8 cellular contexts compared by ENCODE assay signal in the genomic region with DNA sequence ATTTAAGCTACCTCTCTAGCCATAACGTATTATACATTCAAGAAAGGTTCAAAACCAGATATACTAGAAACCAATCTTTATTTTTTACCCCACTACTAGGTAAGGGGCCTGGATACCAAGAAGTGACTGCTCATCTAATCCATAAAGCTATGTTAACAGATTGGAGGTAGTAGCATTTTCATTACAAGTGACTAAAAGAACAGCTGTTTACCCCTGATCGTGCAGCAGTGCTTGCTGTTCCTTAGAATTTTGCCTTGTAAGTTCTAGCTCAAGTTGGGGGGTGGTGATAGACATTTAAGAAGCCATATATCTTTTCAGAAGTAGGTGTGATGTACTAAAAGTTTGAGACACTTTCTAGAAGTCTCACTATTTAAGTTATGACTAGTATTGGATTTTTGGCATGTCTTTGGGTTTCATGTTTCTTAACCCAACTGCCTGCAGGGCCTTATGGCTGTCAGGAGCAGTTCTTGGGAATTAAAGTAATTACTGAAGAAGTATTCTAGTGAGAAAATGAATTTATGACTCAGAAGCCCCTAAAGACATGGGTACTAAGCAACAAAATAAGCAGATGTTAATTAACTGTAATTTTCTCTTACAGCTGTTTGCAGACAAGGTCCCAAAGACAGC. TPM values are rescaled to one million over a fixed set of nuclear protein-coding genes. Genes with fewer than 3 reads are reported as not detected.
DNase-seq lines count a peak whose midpoint lies in the region; TF ChIP-seq lines count a peak whose summit lies in the region.

No MANE protein-coding gene starts in this region.

- H3K4me1 Mint-ChIP-seq in Caco-2 (ENCODE audit: low read depth, unreplicated experiment) (no peaks in the 10 kb centered on the region), neural progenitor cell (peaks cover 20% of the 10 kb centered on the region)

- no peaks in the 10 kb centered on the region for H3K9me3 ChIP-seq in Caco-2
- H3K9me3 ChIP-seq in OCI-LY1 (ENCODE audit: low read length), result no peaks in the 10 kb centered on the region
- no peaks in the 10 kb centered on the region for H3K9me3 ChIP-seq in ectodermal cell (ENCODE audit: control insufficient read depth, low read length)
- H3K9me3 ChIP-seq in neural progenitor cell (ENCODE audit: low read depth), result no peaks in the 10 kb centered on the region

- no peaks in the 10 kb centered on the region for H3K27me3 ChIP-seq in Caco-2 (replicated peaks; ENCODE audit: control insufficient read depth, insufficient read depth, low read length)
- H3K27me3 ChIP-seq in OCI-LY1 (ENCODE audit: insufficient read depth, low read length), result no peaks in the 10 kb centered on the region
- H3K27me3 ChIP-seq in ectodermal cell (ENCODE audit: control insufficient read depth, insufficient read depth, low read length, poor library complexity, severe bottlenecking), result no peaks in the 10 kb centered on the region
- no peaks in the 10 kb centered on the region for H3K27me3 ChIP-seq in neural progenitor cell

- DNase-seq in Caco-2 (no peak), neural progenitor cell (ENCODE audit: low spot score) (no peak), NCI-H2196 (lab: John Stamatoyannopoulos, UW; ENCODE audit: unreplicated experiment) (no peak), kidney glomerular epithelial cell (lab: John Stamatoyannopoulos, UW) (no peak)
- DNase-seq in stimulated activated naive CD4-positive, alpha-beta T cell treated with Interleukin-2 at 50 U/mL for 16 hours (lab: John Stamatoyannopoulos, UW), result no peak
- no peak for DNase-seq in effector CD8-positive, alpha-beta T cell (lab: John Stamatoyannopoulos, UW)

- peak overlapping the region; percentile 99 for H3K4me2 ChIP-seq in OCI-LY1 (ENCODE audit: low read length)
- H3K4me2 ChIP-seq in neural progenitor cell, result peak overlapping the region; percentile 91

- H3K4me3 ChIP-seq in Caco-2 (ENCODE audit: low read depth, low read length) (no peak overlapping the region), OCI-LY1 (ENCODE audit: low read depth, low read length, poor library complexity, severe bottlenecking) (peak overlapping the region; percentile 80), ectodermal cell (ENCODE audit: insufficient read depth, low read depth, low read length) (peak overlapping the region; percentile 92), neural progenitor cell (peak overlapping the region; percentile 74)

- H3K79me2 ChIP-seq in OCI-LY1 (ENCODE audit: insufficient read depth, low read length), result peaks cover 32% of the 10 kb centered on the region
- peaks cover 58% of the 10 kb centered on the region for H3K79me2 ChIP-seq in neural progenitor cell (ENCODE audit: low read depth)

- no peak overlapping the region for H2AFZ ChIP-seq in OCI-LY1 (ENCODE audit: low read length)
- H2AFZ ChIP-seq in neural progenitor cell (replicated peaks), result no peak overlapping the region

- intact Hi-C loops in Caco-2 (cut with micrococcal nuclease; ENCODE audit: unreplicated experiment), result loop anchor here (5.0 kb wide), 2 partner anchors 189 to 191 kb away; a partner anchor contains a TSS

- 71 to 78% methylated on average over 2 of the region's 2 CpGs for WGBS in ectodermal cell, 2 experiments

- no peak for TF ChIP-seq CTCF in Caco-2 (IDR thresholded peaks at IDR 0.05; ENCODE audit: insufficient read depth in 1 of 2, low read depth in 1 of 2, low read length in 1 of 2, severe bottlenecking in 1 of 2, unreplicated experiment in 1 of 2)
- no peak for TF ChIP-seq CTCF in OCI-LY1 (IDR thresholded peaks at IDR 0.05; ENCODE audit: low read length)
- no peak for TF ChIP-seq CTCF in neural progenitor cell (IDR thresholded peaks at IDR 0.05)

- H3K9me3 Mint-ChIP-seq in Caco-2 (ENCODE audit: unreplicated experiment), result no peaks in the 10 kb centered on the region
- H3K9me3 Mint-ChIP-seq in neural progenitor cell, result no peaks in the 10 kb centered on the region

- H3K27ac Mint-ChIP-seq in Caco-2 (ENCODE audit: unreplicated experiment) (no peak overlapping the region), neural progenitor cell (no peak overlapping the region)

- peaks cover 42% of the 10 kb centered on the region for H3F3A ChIP-seq in OCI-LY1 (ENCODE audit: insufficient read depth, low read length)
- peaks cover 69% of the 10 kb centered on the region for H3F3A ChIP-seq in neural progenitor cell (ENCODE audit: low read depth)

- no TSS peak for BruUV-seq in Caco-2 (replicated peaks; lab: Mats Ljungman, UMichigan)

- no peaks in the 10 kb centered on the region for H3K27me3 Mint-ChIP-seq in Caco-2 (ENCODE audit: insufficient read depth, unreplicated experiment)
- H3K27me3 Mint-ChIP-seq in neural progenitor cell (ENCODE audit: insufficient read depth, low read depth), result peaks cover 8% of the 10 kb centered on the region

- H3K9ac ChIP-seq in OCI-LY1 (ENCODE audit: low read length), result no peak overlapping the region; the same call in 1 of the 2 replicates
- peak overlapping the region; percentile 85 for H3K9ac ChIP-seq in neural progenitor cell

- no peaks in the 10 kb centered on the region for H3K9me2 ChIP-seq in OCI-LY1 (ENCODE audit: low read depth, low read length)

- H3K4me1 ChIP-seq in Caco-2 (0 out of 2 replicates have a peak, but pooled peaks cover 10% of the 10 kb centered on the region), OCI-LY1 (ENCODE audit: insufficient read depth, low read length, severe bottlenecking) (peaks cover 25% of the 10 kb centered on the region), ectodermal cell (ENCODE audit: control insufficient read depth, insufficient read depth, low read length) (peaks cover 4% of the 10 kb centered on the region), neural progenitor cell (peaks cover 8% of the 10 kb centered on the region)

- H4K20me1 ChIP-seq in OCI-LY1 (ENCODE audit: insufficient read depth, low read length) (0 out of 2 replicates have a peak, but pooled peaks cover 6% of the 10 kb centered on the region), neural progenitor cell (ENCODE audit: low read depth) (peaks cover 56% of the 10 kb centered on the region)

- CTCF ChIA-PET in Caco-2 (lab: Charles Lee), result no interaction called here

- H3K36me3 ChIP-seq in Caco-2 (ENCODE audit: control insufficient read depth, insufficient read depth, low read length) (peaks cover 12% of the 10 kb centered on the region), OCI-LY1 (ENCODE audit: insufficient read depth, low read length) (peaks cover 72% of the 10 kb centered on the region), ectodermal cell (ENCODE audit: control insufficient read depth, insufficient read depth, low read length) (peaks cover 33% of the 10 kb centered on the region), neural progenitor cell (peaks cover 12% of the 10 kb centered on the region)

- H3K36me3 Mint-ChIP-seq in Caco-2 (ENCODE audit: insufficient read depth, unreplicated experiment) (peaks cover 79% of the 10 kb centered on the region), neural progenitor cell (peaks cover 38% of the 10 kb centered on the region)

- H3K27ac ChIP-seq in OCI-LY1 (ENCODE audit: low read depth, low read length, poor library complexity, severe bottlenecking) (no peak overlapping the region), ectodermal cell (ENCODE audit: insufficient read depth, low read depth, low read length, poor library complexity, severe bottlenecking) (no peak overlapping the region), neural progenitor cell (peak overlapping the region; percentile 8)

- POLR2A ChIA-PET in Caco-2 (lab: Charles Lee), result interaction anchor here (0.8 to 1.6 kb wide), 3 partner anchors 49 to 313 kb away, joined by 3 to 11 read pairs (median 3); a partner anchor contains a TSS

- peak overlapping the region; percentile 97 for H3K4me3 Mint-ChIP-seq in Caco-2 (ENCODE audit: unreplicated experiment)
- peak overlapping the region; percentile 97 for H3K4me3 Mint-ChIP-seq in neural progenitor cell

RNA-seq across cellular contexts. Expression of a gene that starts 2.3 kb away (rescaled TPM):
- total RNA-seq in Caco-2 (2022), result 2,104 and 2,207 TPM in 2 replicates
- polyA plus RNA-seq in ectodermal cell (2013, experiment 1 of 4), result 2,333 TPM
- 2,154 TPM for polyA plus RNA-seq in ectodermal cell (2013, experiment 2 of 4)
- polyA plus RNA-seq in ectodermal cell (2013, experiment 3 of 4), result 2,166 TPM
- polyA plus RNA-seq in ectodermal cell (2013, experiment 4 of 4), result 2,374 TPM
- total RNA-seq in neural progenitor cell (ENCODE audit: low replicate concordance), result 2,768 and 2,932 TPM in 2 replicates

RNA-seq across cellular contexts. Expression of a gene that starts 49.1 kb away (rescaled TPM):
- total RNA-seq in Caco-2 (2022) (196 and 244 TPM in 2 replicates), neural progenitor cell (ENCODE audit: low replicate concordance) (439 and 462 TPM in 2 replicates)
- 326 TPM for polyA plus RNA-seq in ectodermal cell (2013, experiment 1 of 4)
- polyA plus RNA-seq in ectodermal cell (2013, experiment 2 of 4), result 354 TPM
- 303 TPM for polyA plus RNA-seq in ectodermal cell (2013, experiment 3 of 4)
- 320 TPM for polyA plus RNA-seq in ectodermal cell (2013, experiment 4 of 4)

RNA-seq across cellular contexts. Expression of a gene that starts 50.1 kb away (rescaled TPM):
- total RNA-seq in Caco-2 (2022) (69.0 and 72.1 TPM in 2 replicates), neural progenitor cell (ENCODE audit: low replicate concordance) (7.6 and 19.5 TPM in 2 replicates)
- polyA plus RNA-seq in ectodermal cell (2013, experiment 1 of 4), result 81.3 TPM
- polyA plus RNA-seq in ectodermal cell (2013, experiment 2 of 4), result 80.1 TPM
- 57.4 TPM for polyA plus RNA-seq in ectodermal cell (2013, experiment 3 of 4)
- polyA plus RNA-seq in ectodermal cell (2013, experiment 4 of 4), result 69.0 TPM
